In genomic region chr2:104290566-104290891, GRCh38 we compare ENCODE assay signal across 24 cellular contexts.
"Had no signal": no experiment of that assay in that cellular context is flagged by ENCODE, and none has a peak within 500 bp of the region (broad histone marks: within the 10 kb centered on the region; RNA-seq: fewer than 3 reads in every experiment).

No MANE protein-coding gene starts in this region.

- DNase-seq: Karpas-422, KG1, MG63, NCI-H1092, NCI-H1105 treated with DMSO at 0.1 percent for 48 hours, NCI-H1417 treated with DMSO at 0.1 percent for 48 hours, NCI-H146, NCI-H1694 treated with DMSO at 0.1 percent for 48 hours, NCI-H1930, NCI-H2081, NCI-H2107, NCI-H2171, NCI-H226, NCI-H446, NCI-H510A, NCI-H524 treated with DMSO at 0.1 percent for 48 hours, NCI-H69, NCI-H774, SHP77, SK-N-SH, SW 1271 had no signal

- H3K27ac ChIP-seq: HL-60, RWPE1 had no signal

- H3K4me3 ChIP-seq: MG63 had no signal

- H3K9ac ChIP-seq: SK-N-SH had no signal

- H3K36me3 ChIP-seq: MG63 had no signal

- H3K4me2 ChIP-seq: SK-N-SH had no signal

- FAIRE-seq: HTR-8/SVneo had no signal

- H3K27me3 ChIP-seq: MG63 had no signal

- H3K9me3 ChIP-seq: MG63 had no signal
